Comparison of ENCODE assay signal across 25 cellular contexts in genomic region chr4:100290585-100290984, GRCh38.
DNase-seq lines count a peak whose midpoint lies in the region; ATAC-seq and TF ChIP-seq lines count a peak whose summit lies in the region.
"Had no signal": no experiment of that assay in that cellular context is flagged by ENCODE, and none has a peak within 500 bp of the region (broad histone marks: within the 10 kb centered on the region; RNA-seq: fewer than 3 reads in every experiment).

No MANE protein-coding gene starts in this region.

- H3K36me3 Mint-ChIP-seq in HFFc6 (ENCODE audit: low read depth): no peaks in the 10 kb centered on the region
- H3K36me3 Mint-ChIP-seq: activated CD4-positive, alpha-beta memory T cell treated with anti-CD3 and anti-CD28 coated beads for 36 hours; activated naive CD8-positive, alpha-beta T cell treated with anti-CD3 and anti-CD28 coated beads, Interleukin-2, amount 10 ng/mL, durations not matched to agents 7 days and 5 days; CD8-positive, alpha-beta T cell; IgD-negative memory B cell had no signal

- H3K4me2 ChIP-seq in fibroblast of lung (ENCODE audit: extremely low read depth, insufficient read depth, low read length): peak overlapping the region; percentile 18
- peak overlapping the region; percentile 8 for H3K4me2 ChIP-seq in skeletal muscle satellite cell (ENCODE audit: low read length)

- WGBS in heart right ventricle, 2 donors: 84 to 85% methylated on average over 2 of the region's 2 CpGs

- H3K9me3 Mint-ChIP-seq in HFFc6: no peaks in the 10 kb centered on the region
- H3K9me3 Mint-ChIP-seq: activated CD4-positive, alpha-beta memory T cell treated with anti-CD3 and anti-CD28 coated beads for 36 hours; activated naive CD8-positive, alpha-beta T cell treated with anti-CD3 and anti-CD28 coated beads, Interleukin-2, amount 10 ng/mL, durations not matched to agents 7 days and 5 days; CD8-positive, alpha-beta T cell had no signal

- H3K36me3 ChIP-seq in RWPE2 (ENCODE audit: low read depth): no peaks in the 10 kb centered on the region
- H3K36me3 ChIP-seq in fibroblast of lung (ENCODE audit: control insufficient read depth, insufficient read depth, low read length): no peaks in the 10 kb centered on the region
- H3K36me3 ChIP-seq in skeletal muscle satellite cell (ENCODE audit: insufficient read depth, low read length): no peaks in the 10 kb centered on the region
- H3K36me3 ChIP-seq in tibial artery: no peaks in the 10 kb centered on the region
- H3K36me3 ChIP-seq in heart right ventricle: no peaks in the 10 kb centered on the region
- H3K36me3 ChIP-seq: uterus had no signal

- ATAC-seq in RWPE2 (ENCODE audit: low read depth) (peak; percentile 84), HG02852 (IDR thresholded peaks at IDR 0.05; ENCODE audit: unreplicated experiment) (no peak), heart right ventricle (no peak)
- ATAC-seq: body of pancreas; CD8-positive, alpha-beta T cell; effector memory CD8-positive, alpha-beta T cell had no signal

- H3K4me1 ChIP-seq in RWPE2 (ENCODE audit: insufficient read depth, poor library complexity, severe bottlenecking): peaks cover 20% of the 10 kb centered on the region
- peaks cover 12% of the 10 kb centered on the region for H3K4me1 ChIP-seq in fibroblast of lung (ENCODE audit: control insufficient read depth, extremely low read depth, insufficient read depth, low read length)
- peaks cover 28% of the 10 kb centered on the region for H3K4me1 ChIP-seq in skeletal muscle satellite cell (ENCODE audit: control insufficient read depth, insufficient read depth, low read length)
- H3K4me1 ChIP-seq in tibial artery: no peaks in the 10 kb centered on the region
- peaks cover 0 to 9% (median 0%) of the 10 kb centered on the region in 9 donors for H3K4me1 ChIP-seq in heart right ventricle
- H3K4me1 ChIP-seq: body of pancreas, uterus had no signal

- no peaks in the 10 kb centered on the region for H4K20me1 ChIP-seq in fibroblast of lung (ENCODE audit: control insufficient read depth, extremely low read depth, insufficient read depth, low read length)

- intact Hi-C loops in tibial artery (cut with DNase I; ENCODE audit: low total_unique reads): no loop called here
- intact Hi-C loops in heart right ventricle (cut with DNase I): no loop called here

- H3K4me3 ChIP-seq in RWPE2 (ENCODE audit: severe bottlenecking) (no peak overlapping the region), fibroblast of lung (replicated peaks in 1 of 4; ENCODE audit: control extremely low read depth in 1 of 4, insufficient read depth in 1 of 4, low read depth in 3 of 4, low read length in 4 of 4) (no peak overlapping the region), skeletal muscle satellite cell (ENCODE audit: low read length) (no peak overlapping the region), tibial artery (no peak overlapping the region), heart right ventricle (no peak overlapping the region)
- H3K4me3 ChIP-seq: body of pancreas, lung, uterus had no signal

- no peaks in the 10 kb centered on the region for H3K9me3 ChIP-seq in RWPE2 (ENCODE audit: severe bottlenecking)
- no peaks in the 10 kb centered on the region for H3K9me3 ChIP-seq in fibroblast of lung (ENCODE audit: control insufficient read depth, insufficient read depth, low read depth, low read length)
- peaks cover 3% of the 10 kb centered on the region for H3K9me3 ChIP-seq in skeletal muscle satellite cell (replicated peaks; ENCODE audit: low read length)
- H3K9me3 ChIP-seq in tibial artery: no peaks in the 10 kb centered on the region
- H3K9me3 ChIP-seq in heart right ventricle: no peaks in the 10 kb centered on the region
- H3K9me3 ChIP-seq: body of pancreas, uterus had no signal

- peak overlapping the region; percentile 42 for H3K4me3 Mint-ChIP-seq in HFFc6
- H3K4me3 Mint-ChIP-seq: activated CD4-positive, alpha-beta memory T cell treated with anti-CD3 and anti-CD28 coated beads for 36 hours; activated naive CD8-positive, alpha-beta T cell treated with anti-CD3 and anti-CD28 coated beads, Interleukin-2, amount 10 ng/mL, durations not matched to agents 7 days and 5 days; CD8-positive, alpha-beta T cell; effector memory CD8-positive, alpha-beta T cell; IgD-negative memory B cell had no signal

- H2AFZ ChIP-seq in fibroblast of lung (ENCODE audit: low read length): no peak overlapping the region

- no peak overlapping the region for H3K9ac ChIP-seq in fibroblast of lung (ENCODE audit: insufficient read depth, low read length)
- no peak overlapping the region for H3K9ac ChIP-seq in skeletal muscle satellite cell (ENCODE audit: low read depth, low read length)

- H3K79me2 ChIP-seq in fibroblast of lung (ENCODE audit: control insufficient read depth, insufficient read depth, low read length): no peaks in the 10 kb centered on the region

- H3K27me3 Mint-ChIP-seq in HFFc6 (ENCODE audit: insufficient read depth): no peaks in the 10 kb centered on the region
- H3K27me3 Mint-ChIP-seq: activated CD4-positive, alpha-beta memory T cell treated with anti-CD3 and anti-CD28 coated beads for 36 hours; effector memory CD8-positive, alpha-beta T cell had no signal

- H3K4me1 Mint-ChIP-seq in HFFc6 (ENCODE audit: low read depth): peaks cover 41% of the 10 kb centered on the region
- H3K4me1 Mint-ChIP-seq: activated naive CD8-positive, alpha-beta T cell treated with anti-CD3 and anti-CD28 coated beads, Interleukin-2, amount 10 ng/mL, durations not matched to agents 7 days and 5 days; IgD-negative memory B cell had no signal

- TF ChIP-seq CTCF in HFFc6 (IDR thresholded peaks at IDR 0.05) (no peak), RWPE2 (IDR thresholded peaks at IDR 0.05; ENCODE audit: poor library complexity, severe bottlenecking) (no peak), fibroblast of lung (conservative IDR thresholded peaks at IDR 0.05 in 1 of 2, IDR thresholded peaks at IDR 0.05 in 1 of 2; ENCODE audit: low read depth in 1 of 2, low read length in 2 of 2) (no peak), tibial artery (IDR thresholded peaks at IDR 0.05) (no peak), heart right ventricle (IDR thresholded peaks at IDR 0.05) (no peak)

- H3K27ac Mint-ChIP-seq in HFFc6: peak overlapping the region; percentile 86
- H3K27ac Mint-ChIP-seq: activated CD4-positive, alpha-beta memory T cell treated with anti-CD3 and anti-CD28 coated beads for 36 hours; activated naive CD8-positive, alpha-beta T cell treated with anti-CD3 and anti-CD28 coated beads, Interleukin-2, amount 10 ng/mL, durations not matched to agents 7 days and 5 days; CD8-positive, alpha-beta T cell; effector memory CD8-positive, alpha-beta T cell; IgD-negative memory B cell had no signal

- peak overlapping the region; percentile 91 for H3K27ac ChIP-seq in RWPE2 (ENCODE audit: poor library complexity, severe bottlenecking)
- H3K27ac ChIP-seq in fibroblast of lung (ENCODE audit: insufficient read depth, low read length): no peak overlapping the region
- H3K27ac ChIP-seq in tibial artery: no peak overlapping the region
- no peak overlapping the region for H3K27ac ChIP-seq in heart right ventricle
- H3K27ac ChIP-seq: body of pancreas, HL-60 had no signal

- no peaks in the 10 kb centered on the region for H3K27me3 ChIP-seq in RWPE2 (ENCODE audit: insufficient read depth, poor library complexity, severe bottlenecking)
- H3K27me3 ChIP-seq in fibroblast of lung (ENCODE audit: control insufficient read depth, insufficient read depth, low read length): no peaks in the 10 kb centered on the region
- H3K27me3 ChIP-seq in skeletal muscle satellite cell (ENCODE audit: control insufficient read depth, insufficient read depth, low read length): no peaks in the 10 kb centered on the region
- H3K27me3 ChIP-seq in tibial artery: no peaks in the 10 kb centered on the region
- H3K27me3 ChIP-seq in heart right ventricle: no peaks in the 10 kb centered on the region
- H3K27me3 ChIP-seq: body of pancreas, uterus had no signal

- peak; percentile 21 for DNase-seq in HFFc6
- DNase-seq in RWPE2 (ENCODE audit: low spot score): no peak
- DNase-seq in fibroblast of lung (ENCODE audit: low read depth in 2 of 2): peak in 1 of 2 donors; percentile 50
- DNase-seq in tibial artery: no peak
- no peak for DNase-seq in heart right ventricle
- DNase-seq: activated CD4-positive, alpha-beta memory T cell treated with anti-CD3 and anti-CD28 coated beads for 36 hours; activated CD4-positive, CD25-positive, alpha-beta regulatory T cell; activated effector memory CD4-positive, alpha-beta T cell treated with Interleukin-2 at 50 U/mL for 16 hours; activated naive CD8-positive, alpha-beta T cell treated with anti-CD3 and anti-CD28 coated beads, Interleukin-2, amount 10 ng/mL, durations not matched to agents 7 days and 5 days; body of pancreas; CD8-positive, alpha-beta T cell; effector memory CD8-positive, alpha-beta T cell; hypothalamus; islet precursor cell; NCI-H1436 treated with DMSO at 0.1 percent for 48 hours; NCI-H524; RPMI8226; substantia nigra; T1000; uterus had no signal
